Comparison of ENCODE assay signal across 8 cellular contexts in genomic region chr12:27014085-27014858, GRCh38.
A peak's percentile ranks its signal among the peaks of the same experiment; 100 is the strongest.
DNase-seq lines count a peak whose midpoint lies in the region; ATAC-seq lines count a peak whose summit lies in the region.

TM7SF3 (minus strand) TSS chr12:27014384; CDS start chr12:27014168, 216 bp downstream.

- ATAC-seq in GM19035 (IDR thresholded peaks at IDR 0.05; ENCODE audit: unreplicated experiment): peak; percentile 80
- peak; percentile 83 for ATAC-seq in HG03342 (IDR thresholded peaks at IDR 0.05; ENCODE audit: unreplicated experiment)

- DNase-seq in AG20443 (ENCODE audit: low spot score) (peak; percentile 97), NCI-H345 (lab: John Stamatoyannopoulos, UW) (peak; percentile 96), iris pigment epithelial cell (ENCODE audit: low read depth) (peak; percentile 89)
- DNase-seq in activated CD4-positive, CD25-positive, alpha-beta regulatory T cell (lab: John Stamatoyannopoulos, UW): peak; percentile 82 to 95 (median 90)
- peak; percentile 97 for DNase-seq in central memory CD4-positive, alpha-beta T cell
- DNase-seq in stimulated activated CD4-positive, alpha-beta T cell treated with anti-CD3 and anti-CD28 coated beads, Interleukin-12 subunit alpha, Interleukin-12 subunit beta, amount 100 ng/mL, for 4 hours: peak; percentile 92

Comparison
In these comparisons a context has a peak if more than half of its experiments do, and no peak if none do; other contexts are left out.
1. Peak in every context shown above with its lines: DNase-seq and ATAC-seq.